22 cellular contexts compared by ENCODE assay signal in the genomic region with DNA sequence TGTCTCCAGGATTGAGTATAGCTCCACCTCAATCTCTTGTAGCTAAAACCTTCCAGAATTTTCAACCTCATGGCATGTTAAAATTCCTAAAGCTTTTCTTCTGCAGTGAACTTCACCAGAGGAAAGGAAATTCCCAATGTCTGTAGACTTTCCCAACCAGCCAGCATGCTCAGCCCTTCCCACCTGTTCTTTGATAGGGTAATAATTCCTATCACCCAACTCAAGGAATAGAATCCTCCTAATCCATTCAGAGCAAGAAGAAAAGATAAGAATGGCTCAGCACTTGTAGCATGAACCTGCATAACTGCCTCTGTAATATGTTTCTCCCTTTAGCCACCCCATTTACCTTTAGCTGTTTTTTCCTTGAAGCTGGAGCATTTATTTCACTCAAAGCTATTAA.
A peak's percentile ranks its signal among the peaks of the same experiment; 100 is the strongest.
DNase-seq lines count a peak whose midpoint lies in the region; ATAC-seq and TF ChIP-seq lines count a peak whose summit lies in the region.
"Had no signal": no experiment of that assay in that cellular context is flagged by ENCODE, and none has a peak within 500 bp of the region (broad histone marks: within the 10 kb centered on the region; RNA-seq: fewer than 3 reads in every experiment).

No MANE protein-coding gene starts in this region.

- TF ChIP-seq POLR2A in gastroesophageal sphincter (IDR thresholded peaks at IDR 0.05) (no peak), adrenal gland (IDR thresholded peaks at IDR 0.05) (no peak)

- intact Hi-C loops in ascending aorta (cut with DNase I) (loop anchor here (5.0 kb wide), 1 partner anchor 81 kb away; no protein-coding TSS in a partner anchor), adrenal gland (cut with DNase I) (no loop called here)

- peak overlapping the region; percentile 57 for H3K4me2 ChIP-seq in osteoblast (ENCODE audit: insufficient read depth, low read length)
- H3K4me2 ChIP-seq: BLaER1, KMS-11 had no signal

- H2AFZ ChIP-seq in osteoblast (ENCODE audit: low read length): no peak overlapping the region

- DNase-seq in ascending aorta (ENCODE audit: low spot score in 2 of 2): no peak
- no peak for DNase-seq in osteoblast (ENCODE audit: insufficient read length, low spot score, missing footprints)
- no peak for DNase-seq in effector CD8-positive, alpha-beta T cell (lab: John Stamatoyannopoulos, UW)
- no peak for DNase-seq in NCI-H82 treated with DMSO at 0.1 percent for 48 hours (lab: John Stamatoyannopoulos, UW; ENCODE audit: unreplicated experiment)
- DNase-seq in adrenal gland: no peak
- DNase-seq: Caco-2; CD4-positive, alpha-beta memory T cell; DND-41; GOT3; NCI-H1105; NCI-H146; NCI-H2029 treated with DMSO at 0.1 percent for 48 hours; NCI-H2171; NCI-H345; NCI-H774; Peyer's patch had no signal

- no peaks in the 10 kb centered on the region for H4K20me1 ChIP-seq in osteoblast (ENCODE audit: insufficient read depth, low read length)
- H4K20me1 ChIP-seq: BLaER1 had no signal

- no peaks in the 10 kb centered on the region for H3K9me3 ChIP-seq in ascending aorta
- no peaks in the 10 kb centered on the region for H3K9me3 ChIP-seq in gastroesophageal sphincter
- H3K9me3 ChIP-seq in osteoblast (ENCODE audit: low read depth, low read length): no peaks in the 10 kb centered on the region
- H3K9me3 ChIP-seq in adrenal gland (replicated peaks in 1 of 3): no peaks in the 10 kb centered on the region
- H3K9me3 ChIP-seq: Caco-2, Peyer's patch, SJCRH30 had no signal

- ATAC-seq in gastroesophageal sphincter (no peak), HG03354 (IDR thresholded peaks at IDR 0.05; ENCODE audit: poor library complexity, severe bottlenecking, unreplicated experiment) (no peak)
- ATAC-seq: HCT116 had no signal

- H3K36me3 ChIP-seq in ascending aorta (no peaks in the 10 kb centered on the region), gastroesophageal sphincter (no peaks in the 10 kb centered on the region), osteoblast (ENCODE audit: insufficient read depth, low read length) (no peaks in the 10 kb centered on the region), adrenal gland (replicated peaks in 1 of 2) (no peaks in the 10 kb centered on the region)
- H3K36me3 ChIP-seq: BLaER1, Peyer's patch, SJCRH30 had no signal

- no peak for TF ChIP-seq EP300 in gastroesophageal sphincter (IDR thresholded peaks at IDR 0.05)

- H3K27me3 ChIP-seq in ascending aorta (no peaks in the 10 kb centered on the region), gastroesophageal sphincter (no peaks in the 10 kb centered on the region), osteoblast (ENCODE audit: insufficient read depth, low read length) (no peaks in the 10 kb centered on the region), adrenal gland (no peaks in the 10 kb centered on the region)
- H3K27me3 ChIP-seq: BLaER1, Peyer's patch, SJCRH30 had no signal

- no peak for TF ChIP-seq CTCF in ascending aorta (IDR thresholded peaks at IDR 0.05)
- no peak for TF ChIP-seq CTCF in gastroesophageal sphincter (IDR thresholded peaks at IDR 0.05)
- no peak for TF ChIP-seq CTCF in osteoblast (IDR thresholded peaks at IDR 0.05; ENCODE audit: extremely low read depth, low read depth, low read length)
- TF ChIP-seq CTCF in adrenal gland (IDR thresholded peaks at IDR 0.05): no peak

- H3K4me1 ChIP-seq in ascending aorta (peaks cover 0 to 6% of the 10 kb centered on the region in 2 donors), gastroesophageal sphincter (peaks cover 0 to 7% (median 0%) of the 10 kb centered on the region in 3 donors), osteoblast (ENCODE audit: insufficient read depth, low read length) (peaks cover 3% of the 10 kb centered on the region), adrenal gland (replicated peaks in 1 of 2) (no peaks in the 10 kb centered on the region)
- H3K4me1 ChIP-seq: BLaER1, SJCRH30 had no signal

- H3K79me2 ChIP-seq in osteoblast (ENCODE audit: insufficient read depth, low read length): no peaks in the 10 kb centered on the region

- peak overlapping the region; percentile 28 to 43 for H3K27ac ChIP-seq in ascending aorta
- peak overlapping the region in 3 of 4 donors; percentile 19 to 34 (median 29) for H3K27ac ChIP-seq in gastroesophageal sphincter
- H3K27ac ChIP-seq in osteoblast (ENCODE audit: low read depth, low read length): no peak overlapping the region
- peak overlapping the region in 1 of 5 donors; percentile 29 for H3K27ac ChIP-seq in adrenal gland
- H3K27ac ChIP-seq: BLaER1, KMS-11, Peyer's patch, SJCRH30 had no signal

- no peak overlapping the region for H3K4me3 ChIP-seq in ascending aorta
- no peak overlapping the region for H3K4me3 ChIP-seq in gastroesophageal sphincter
- no peak overlapping the region for H3K4me3 ChIP-seq in osteoblast (ENCODE audit: insufficient read depth, low read length)
- H3K4me3 ChIP-seq in adrenal gland: no peak overlapping the region
- H3K4me3 ChIP-seq: BLaER1, Peyer's patch, SJCRH30 had no signal
